Comparison of ENCODE assay signal across 34 cellular contexts in genomic region chr10:28481968-28482367, GRCh38.
"Had no signal": no experiment of that assay in that cellular context is flagged by ENCODE, and none has a peak within 500 bp of the region (broad histone marks: within the 10 kb centered on the region; RNA-seq: fewer than 3 reads in every experiment).

No MANE protein-coding gene starts in this region.

- H3K4me3 Mint-ChIP-seq: activated B cell treated with CpG ODN at 0.5 μM for 24 hours; activated CD4-positive, alpha-beta memory T cell treated with anti-CD3 and anti-CD28 coated beads for 36 hours; activated CD4-positive, alpha-beta T cell treated with anti-CD3 and anti-CD28 coated beads, Interleukin-2, amount 10 ng/mL, durations not matched to agents 24 days and 14 days; activated CD8-positive, alpha-beta T cell treated with anti-CD3 and anti-CD28 coated beads for 36 hours; activated naive CD4-positive, alpha-beta T cell treated with anti-CD3 and anti-CD28 coated beads for 36 hours; activated naive CD8-positive, alpha-beta T cell treated with anti-CD3 and anti-CD28 coated beads for 36 hours; activated T-cell treated with anti-CD3 and anti-CD28 coated beads, Interleukin-2, amount 50 U/mL, for 4 hours; activated T-cell treated with anti-CD3 and anti-CD28 coated beads, Interleukin-2, amount 50 U/mL, for 72 hours; activated T-helper 1 cell treated with anti-CD3 and anti-CD28 coated beads, Interleukin-12 subunit alpha, Interleukin-12 subunit beta, Interleukin-2, Interleukin-4 antibody, amounts not matched to agents 30 ng/mL and 10 ng/mL and 1 ng/mL, durations not matched to agents 14 hours and 24 hours and 36 hours; activated T-helper 17 cell treated with anti-CD3 and anti-CD28 coated beads, Interleukin-2, amount 50 U/mL, for 72 hours; T-helper 1 cell treated with Interleukin-12 subunit alpha and Interleukin-12 subunit beta and Interleukin-4 antibody, amounts not matched to agents 30 μg/mL and 1 μg/mL, for 36 hours; T-helper 2 cell treated with Interferon-gamma antibody and Interleukin-4, amounts not matched to agents 5 μg/mL and 100 μg/mL, for 36 hours had no signal

- H3K4me1 Mint-ChIP-seq: activated B cell treated with CpG ODN at 0.5 μM for 24 hours; activated naive CD8-positive, alpha-beta T cell treated with anti-CD3 and anti-CD28 coated beads for 36 hours; activated T-helper 17 cell treated with anti-CD3 and anti-CD28 coated beads, Interleukin-2, amount 50 U/mL, for 72 hours had no signal

- H3K4me3 ChIP-seq: adrenal gland, body of pancreas, breast epithelium had no signal

- DNase-seq: activated B cell treated with CpG ODN at 0.5 μM for 24 hours; activated CD4-positive, alpha-beta memory T cell treated with anti-CD3 and anti-CD28 coated beads for 36 hours; activated CD4-positive, alpha-beta T cell treated with anti-CD3 and anti-CD28 coated beads for 4 hours; activated CD4-positive, alpha-beta T cell treated with anti-CD3 and anti-CD28 coated beads, Interleukin-2, amount 10 ng/mL, durations not matched to agents 24 days and 14 days; activated CD4-positive, alpha-beta T cell treated with anti-CD3 and anti-CD28 coated beads, Interleukin-2, amount 50 U/mL, for 1 hour; activated CD4-positive, alpha-beta T cell treated with anti-CD3 and anti-CD28 coated beads, Interleukin-2, amount 50 U/mL, for 4 hours; activated CD4-positive, CD25-positive, alpha-beta regulatory T cell treated with anti-CD3 and anti-CD28 coated beads, Interleukin-2, amount 50 U/mL, for 72 hours; activated CD8-positive, alpha-beta memory T cell treated with anti-CD3 and anti-CD28 coated beads, Interleukin-2, amount 50 U/mL, for 4 hours; activated CD8-positive, alpha-beta T cell treated with anti-CD3 and anti-CD28 coated beads for 36 hours; activated effector memory CD4-positive, alpha-beta T cell treated with anti-CD3 and anti-CD28 coated beads, Interleukin-2, amount 50 U/mL, for 16 hours; activated gamma-delta T cell treated with Interleukin-2 at 50 U/mL for 16 hours; activated naive CD4-positive, alpha-beta T cell; activated naive CD4-positive, alpha-beta T cell treated with anti-CD3 and anti-CD28 coated beads for 36 hours; activated naive CD4-positive, alpha-beta T cell treated with anti-CD3 and anti-CD28 coated beads, Interleukin-2, amount 50 U/mL, for 16 hours; activated naive CD8-positive, alpha-beta T cell treated with anti-CD3 and anti-CD28 coated beads for 36 hours; activated T-cell treated with anti-CD3 and anti-CD28 coated beads for 4 hours; activated T-cell treated with anti-CD3 and anti-CD28 coated beads, Interleukin-2, amount 50 U/mL, for 1 hour; activated T-cell treated with anti-CD3 and anti-CD28 coated beads, Interleukin-2, amount 50 U/mL, for 4 hours; activated T-cell treated with anti-CD3 and anti-CD28 coated beads, Interleukin-2, amount 50 U/mL, for 72 hours; amniotic stem cell; aorta; body of pancreas; brain microvascular endothelial cell; central memory CD4-positive, alpha-beta T cell; T-helper 1 cell; T-helper 2 cell; T-helper 9 cell had no signal

- ATAC-seq: activated CD8-positive, alpha-beta T cell treated with anti-CD3 and anti-CD28 coated beads for 36 hours; activated naive CD4-positive, alpha-beta T cell treated with anti-CD3 and anti-CD28 coated beads, Interleukin-2, amount 50 U/mL, for 72 hours; activated T-cell treated with anti-CD3 and anti-CD28 coated beads, Interleukin-2, amount 50 U/mL, for 4 hours; activated T-cell treated with anti-CD3 and anti-CD28 coated beads, Interleukin-2, amount 50 U/mL, for 72 hours; activated T-helper 17 cell treated with anti-CD3 and anti-CD28 coated beads, Interleukin-2, amount 50 U/mL, for 72 hours; body of pancreas had no signal

- H3K27ac Mint-ChIP-seq: activated B cell treated with CpG ODN at 0.5 μM for 24 hours; activated CD4-positive, alpha-beta memory T cell treated with anti-CD3 and anti-CD28 coated beads for 36 hours; activated CD4-positive, alpha-beta T cell treated with anti-CD3 and anti-CD28 coated beads, Interleukin-2, amount 10 ng/mL, durations not matched to agents 24 days and 14 days; activated CD8-positive, alpha-beta T cell treated with anti-CD3 and anti-CD28 coated beads for 36 hours; activated naive CD4-positive, alpha-beta T cell treated with anti-CD3 and anti-CD28 coated beads for 36 hours; activated naive CD4-positive, alpha-beta T cell treated with anti-CD3 and anti-CD28 coated beads, Interleukin-2, amount 50 U/mL, for 72 hours; activated naive CD8-positive, alpha-beta T cell treated with anti-CD3 and anti-CD28 coated beads for 36 hours; activated T-cell treated with anti-CD3 and anti-CD28 coated beads, Interleukin-2, amount 50 U/mL, for 72 hours; activated T-helper 1 cell treated with anti-CD3 and anti-CD28 coated beads, Interleukin-12 subunit alpha, Interleukin-12 subunit beta, Interleukin-2, Interleukin-4 antibody, amounts not matched to agents 30 ng/mL and 10 ng/mL and 1 ng/mL, durations not matched to agents 14 hours and 24 hours and 36 hours; activated T-helper 17 cell treated with anti-CD3 and anti-CD28 coated beads, Interleukin-2, amount 50 U/mL, for 72 hours; T-helper 1 cell treated with Interleukin-12 subunit alpha and Interleukin-12 subunit beta and Interleukin-4 antibody, amounts not matched to agents 30 μg/mL and 1 μg/mL, for 36 hours; T-helper 2 cell treated with Interferon-gamma antibody and Interleukin-4, amounts not matched to agents 5 μg/mL and 100 μg/mL, for 36 hours had no signal

- H3K9me3 ChIP-seq: adrenal gland, body of pancreas, breast epithelium had no signal

- H3K9me3 Mint-ChIP-seq: activated B cell treated with CpG ODN at 0.5 μM for 24 hours; activated CD4-positive, alpha-beta T cell treated with anti-CD3 and anti-CD28 coated beads, Interleukin-2, amount 10 ng/mL, durations not matched to agents 24 days and 14 days; activated CD8-positive, alpha-beta T cell treated with anti-CD3 and anti-CD28 coated beads for 36 hours; activated naive CD4-positive, alpha-beta T cell treated with anti-CD3 and anti-CD28 coated beads, Interleukin-2, amount 50 U/mL, for 72 hours; activated naive CD8-positive, alpha-beta T cell treated with anti-CD3 and anti-CD28 coated beads for 36 hours; activated T-cell treated with anti-CD3 and anti-CD28 coated beads, Interleukin-2, amount 50 U/mL, for 4 hours; activated T-helper 1 cell treated with anti-CD3 and anti-CD28 coated beads, Interleukin-12 subunit alpha, Interleukin-12 subunit beta, Interleukin-2, Interleukin-4 antibody, amounts not matched to agents 30 ng/mL and 10 ng/mL and 1 ng/mL, durations not matched to agents 14 hours and 24 hours and 36 hours; activated T-helper 17 cell treated with anti-CD3 and anti-CD28 coated beads, Interleukin-2, amount 50 U/mL, for 72 hours had no signal

- H3K36me3 Mint-ChIP-seq: activated CD4-positive, alpha-beta memory T cell treated with anti-CD3 and anti-CD28 coated beads for 36 hours; activated naive CD4-positive, alpha-beta T cell treated with anti-CD3 and anti-CD28 coated beads, Interleukin-2, amount 50 U/mL, for 72 hours; activated naive CD8-positive, alpha-beta T cell treated with anti-CD3 and anti-CD28 coated beads for 36 hours had no signal

- H3K27me3 ChIP-seq: adrenal gland, body of pancreas, brain microvascular endothelial cell, breast epithelium had no signal

- H3K36me3 ChIP-seq: adrenal gland, brain microvascular endothelial cell, breast epithelium had no signal

- H3K4me1 ChIP-seq: adrenal gland, body of pancreas, breast epithelium had no signal
